In genomic region chr2:157789161-157789720, GRCh38 we compare ENCODE assay signal across 17 cellular contexts.
A peak's percentile ranks its signal among the peaks of the same experiment; 100 is the strongest.
DNase-seq lines count a peak whose midpoint lies in the region; ATAC-seq, FAIRE-seq and TF ChIP-seq lines count a peak whose summit lies in the region.
"Had no signal": no experiment of that assay in that cellular context is flagged by ENCODE, and none has a peak within 500 bp of the region (broad histone marks: within the 10 kb centered on the region; RNA-seq: fewer than 3 reads in every experiment).

No MANE protein-coding gene starts in this region.

- H3K4me2 ChIP-seq in astrocyte (ENCODE audit: low read length) (no peak overlapping the region), fibroblast of lung (ENCODE audit: extremely low read depth, insufficient read depth, low read length) (peak overlapping the region; percentile 70)
- H3K4me2 ChIP-seq: hepatocyte had no signal

- H3K9ac ChIP-seq in astrocyte (ENCODE audit: low read length) (no peak overlapping the region), fibroblast of lung (ENCODE audit: insufficient read depth, low read length) (no peak overlapping the region), subcutaneous abdominal adipose tissue (ENCODE audit: low read length in 5 of 5) (no peak overlapping the region), endodermal cell (ENCODE audit: extremely low read depth, low read length, poor library complexity, severe bottlenecking) (no peak overlapping the region)

- H2AFZ ChIP-seq in astrocyte (ENCODE audit: low read depth, low read length), result no peak overlapping the region
- H2AFZ ChIP-seq in fibroblast of lung (ENCODE audit: low read length), result no peak overlapping the region
- H2AFZ ChIP-seq: hepatocyte had no signal

- ATAC-seq in omental fat pad (ENCODE audit: low FRiP score) (no peak), GM18520 (IDR thresholded peaks at IDR 0.05; ENCODE audit: unreplicated experiment) (no peak)

- H3K4me1 ChIP-seq in astrocyte (ENCODE audit: insufficient read depth, low read length) (peaks cover 42% of the 10 kb centered on the region), fibroblast of lung (ENCODE audit: control insufficient read depth, extremely low read depth, insufficient read depth, low read length) (peaks cover 7% of the 10 kb centered on the region), mesodermal cell (ENCODE audit: control insufficient read depth, insufficient read depth, low read length, poor library complexity, severe bottlenecking) (peaks cover 92% of the 10 kb centered on the region), subcutaneous abdominal adipose tissue (ENCODE audit: control insufficient read depth in 5 of 5, insufficient read depth in 5 of 5, low read length in 5 of 5) (peaks cover 4 to 36% (median 27%) of the 10 kb centered on the region in 5 donors), endodermal cell (ENCODE audit: control insufficient read depth, insufficient read depth, low read length) (peaks cover 34% of the 10 kb centered on the region)

- H3K36me3 Mint-ChIP-seq in astrocyte (ENCODE audit: low read depth, unreplicated experiment) (no peaks in the 10 kb centered on the region), endodermal cell (ENCODE audit: low read depth) (no peaks in the 10 kb centered on the region)

- H3K9me3 Mint-ChIP-seq in astrocyte (ENCODE audit: unreplicated experiment) (no peaks in the 10 kb centered on the region), endodermal cell (no peaks in the 10 kb centered on the region)
- H3K9me3 Mint-ChIP-seq: CD14-positive monocyte had no signal

- no peak for FAIRE-seq in astrocyte (lab: Jason Lieb, UNC)
- FAIRE-seq: bronchial epithelial cell had no signal

- no peaks in the 10 kb centered on the region for H3K27me3 Mint-ChIP-seq in astrocyte (ENCODE audit: low read depth, unreplicated experiment)
- no peaks in the 10 kb centered on the region for H3K27me3 Mint-ChIP-seq in endodermal cell (ENCODE audit: insufficient read depth)

- H3K36me3 ChIP-seq in astrocyte (ENCODE audit: insufficient read depth, low read length) (no peaks in the 10 kb centered on the region), fibroblast of lung (ENCODE audit: control insufficient read depth, insufficient read depth, low read length) (no peaks in the 10 kb centered on the region), mesodermal cell (ENCODE audit: control insufficient read depth, insufficient read depth, low read length) (no peaks in the 10 kb centered on the region), subcutaneous abdominal adipose tissue (ENCODE audit: control insufficient read depth in 5 of 5, insufficient read depth in 5 of 5, low read length in 5 of 5) (peaks cover 0 to 2% (median 0%) of the 10 kb centered on the region in 5 donors), endodermal cell (ENCODE audit: control insufficient read depth, insufficient read depth, low read length) (no peaks in the 10 kb centered on the region)

- H3K27me3 ChIP-seq in astrocyte (ENCODE audit: insufficient read depth, low read length), result no peaks in the 10 kb centered on the region
- H3K27me3 ChIP-seq in fibroblast of lung (ENCODE audit: control insufficient read depth, insufficient read depth, low read length), result no peaks in the 10 kb centered on the region
- H3K27me3 ChIP-seq in subcutaneous abdominal adipose tissue (ENCODE audit: control insufficient read depth in 5 of 5, insufficient read depth in 4 of 5, low read length in 5 of 5), result no peaks in the 10 kb centered on the region
- H3K27me3 ChIP-seq in endodermal cell (ENCODE audit: control insufficient read depth, insufficient read depth, low read length, poor library complexity, severe bottlenecking), result no peaks in the 10 kb centered on the region
- H3K27me3 ChIP-seq: hepatocyte had no signal

- H3K4me3 ChIP-seq in astrocyte (ENCODE audit: insufficient read depth, low read depth, low read length) (no peak overlapping the region), fibroblast of lung (replicated peaks in 1 of 4; ENCODE audit: control extremely low read depth in 1 of 4, insufficient read depth in 1 of 4, low read depth in 3 of 4, low read length in 4 of 4) (no peak overlapping the region), mesodermal cell (ENCODE audit: extremely low read depth, insufficient read depth, low read length, poor library complexity, severe bottlenecking) (no peak overlapping the region), subcutaneous abdominal adipose tissue (ENCODE audit: low read depth in 1 of 5, low read length in 5 of 5) (no peak overlapping the region), endodermal cell (ENCODE audit: low read length) (no peak overlapping the region)
- H3K4me3 ChIP-seq: hepatocyte had no signal

- H3K4me1 Mint-ChIP-seq in astrocyte (ENCODE audit: low read depth, unreplicated experiment), result peaks cover 59% of the 10 kb centered on the region
- H3K4me1 Mint-ChIP-seq in endodermal cell, result peaks cover 48% of the 10 kb centered on the region
- H3K4me1 Mint-ChIP-seq: CD14-positive monocyte had no signal

- H4K20me1 ChIP-seq in astrocyte (ENCODE audit: insufficient read depth, low read length), result peaks cover 63% of the 10 kb centered on the region
- no peaks in the 10 kb centered on the region for H4K20me1 ChIP-seq in fibroblast of lung (ENCODE audit: control insufficient read depth, extremely low read depth, insufficient read depth, low read length)

- no peak for TF ChIP-seq CTCF in astrocyte (IDR thresholded peaks at IDR 0.05; ENCODE audit: insufficient read depth, low read depth, low read length)
- TF ChIP-seq CTCF in fibroblast of lung (conservative IDR thresholded peaks at IDR 0.05 in 1 of 2, IDR thresholded peaks at IDR 0.05 in 1 of 2; ENCODE audit: low read depth in 1 of 2, low read length in 2 of 2), result no peak
- no peak for TF ChIP-seq CTCF in endodermal cell (conservative IDR thresholded peaks at IDR 0.05)
- TF ChIP-seq CTCF in omental fat pad (IDR thresholded peaks at IDR 0.05), result no peak

- H3K4me3 Mint-ChIP-seq in astrocyte (ENCODE audit: unreplicated experiment), result peak overlapping the region; percentile 7
- no peak overlapping the region for H3K4me3 Mint-ChIP-seq in endodermal cell
- H3K4me3 Mint-ChIP-seq: activated CD8-positive, alpha-beta T cell treated with anti-CD3 and anti-CD28 coated beads, Interleukin-2, amount 10 ng/mL, durations not matched to agents 7 days and 5 days; CD14-positive monocyte had no signal

- H3K27ac ChIP-seq in astrocyte (ENCODE audit: low read depth, low read length), result no peak overlapping the region
- peak overlapping the region; percentile 20 for H3K27ac ChIP-seq in fibroblast of lung (ENCODE audit: insufficient read depth, low read length)
- H3K27ac ChIP-seq in mesodermal cell (ENCODE audit: low read depth, low read length, severe bottlenecking), result peak overlapping the region; percentile 73
- H3K27ac ChIP-seq in subcutaneous abdominal adipose tissue (ENCODE audit: low read depth, low read length), result peak overlapping the region; percentile 47
- no peak overlapping the region for H3K27ac ChIP-seq in endodermal cell (ENCODE audit: low read depth, low read length)
- H3K27ac ChIP-seq: hepatocyte had no signal

- 68 to 76% methylated on average over 3 of the region's 3 CpGs for WGBS in mesodermal cell (ENCODE audit: insufficient coverage in 2 of 2), 2 experiments
- 90 to 100% methylated on average over 2 to 3 of the region's 3 CpGs for WGBS in endodermal cell (ENCODE audit: insufficient coverage in 1 of 2, insufficient read length in 1 of 2), 2 experiments

- H3K27ac Mint-ChIP-seq in astrocyte (ENCODE audit: unreplicated experiment), result no peak overlapping the region
- no peak overlapping the region for H3K27ac Mint-ChIP-seq in endodermal cell

- H3K9me3 ChIP-seq in astrocyte (ENCODE audit: insufficient read depth, low read depth, low read length) (no peaks in the 10 kb centered on the region), fibroblast of lung (ENCODE audit: control insufficient read depth, insufficient read depth, low read depth, low read length) (no peaks in the 10 kb centered on the region), mesodermal cell (ENCODE audit: control insufficient read depth, low read length) (no peaks in the 10 kb centered on the region), subcutaneous abdominal adipose tissue (ENCODE audit: control insufficient read depth in 5 of 5, low read length in 5 of 5) (no peaks in the 10 kb centered on the region), endodermal cell (ENCODE audit: control insufficient read depth, low read length) (no peaks in the 10 kb centered on the region)

- H3K79me2 ChIP-seq in astrocyte (ENCODE audit: insufficient read depth, low read length) (peaks cover 34% of the 10 kb centered on the region), fibroblast of lung (ENCODE audit: control insufficient read depth, insufficient read depth, low read length) (peaks cover 2% of the 10 kb centered on the region)

- DNase-seq in astrocyte (ENCODE audit: low read depth) (no peak), fibroblast of lung (ENCODE audit: low read depth in 2 of 2) (peak in 1 of 2 donors; percentile 26), endodermal cell (no peak), omental fat pad (ENCODE audit: low spot score) (no peak)
- DNase-seq: activated gamma-delta T cell treated with Interleukin-2 at 50 U/mL for 16 hours; NCI-H1048; NCI-H2171 treated with DMSO at 0.1 percent for 48 hours; occipital lobe; stimulated activated CD4-positive, alpha-beta T cell treated with anti-CD3 and anti-CD28 coated beads, Interleukin-1b, Interleukin-23, amount 100 ng/mL, for 48 hours; stimulated activated CD8-positive, alpha-beta memory T cell treated with anti-CD3 and anti-CD28 coated beads, Interleukin-4, amount 100 ng/mL, for 48 hours had no signal

Comparison
In these comparisons a context has a peak if more than half of its experiments do, and no peak if none do; other contexts are left out.
1. H3K27ac ChIP-seq: peak in fibroblast of lung (single experiment), mesodermal cell (single experiment) and subcutaneous abdominal adipose tissue (single experiment); none in astrocyte (single experiment) and endodermal cell (single experiment).